8 cellular contexts compared by ENCODE assay signal in the genomic region with DNA sequence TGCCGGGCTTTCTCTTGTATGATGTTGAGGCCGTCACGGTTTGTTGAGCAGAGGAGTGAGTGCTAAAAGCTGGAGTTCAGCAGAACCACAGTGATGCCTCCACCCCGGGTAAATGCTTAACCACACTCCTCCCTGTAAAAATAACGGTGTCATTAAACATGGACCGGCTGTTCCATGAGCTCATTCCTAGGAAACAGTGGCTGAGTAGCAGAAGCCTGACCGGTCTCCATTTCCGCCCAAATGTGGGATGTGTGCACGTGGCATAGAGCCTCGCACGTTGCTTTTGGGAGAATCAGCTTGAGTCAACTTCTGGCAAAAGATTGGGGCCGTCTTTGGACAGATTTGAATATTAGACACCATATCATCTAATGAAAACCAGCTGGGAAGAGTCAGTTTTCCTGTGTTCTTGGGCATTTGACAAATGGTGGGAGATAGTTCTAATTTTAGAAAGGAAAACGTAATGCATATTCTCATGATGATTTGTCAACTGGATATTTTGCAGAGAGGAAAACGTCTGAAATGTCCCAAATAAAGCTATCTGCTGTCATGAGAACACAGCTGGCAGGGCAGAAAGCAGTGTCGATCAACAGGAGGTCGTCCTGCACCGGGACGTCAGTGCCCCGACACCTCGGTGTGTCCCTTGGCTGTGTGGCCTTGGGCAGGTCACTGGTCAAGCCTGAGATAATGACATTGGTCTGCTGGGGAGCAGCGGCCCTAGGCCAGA. TPM values are rescaled to one million over a fixed set of nuclear protein-coding genes. Genes with fewer than 3 reads are reported as not detected.
DNase-seq lines count a peak whose midpoint lies in the region; ATAC-seq, FAIRE-seq and TF ChIP-seq lines count a peak whose summit lies in the region.

No MANE protein-coding gene starts in this region.

- peak overlapping the region; percentile 3 to 78 (median 42) for H3K4me3 Mint-ChIP-seq in IgD-negative memory B cell
- no peak overlapping the region for H3K4me3 Mint-ChIP-seq in activated T-cell treated with anti-CD3 and anti-CD28 coated beads, Interleukin-2, amount 50 U/mL, for 4 hours

- no peaks in the 10 kb centered on the region for H3K36me3 Mint-ChIP-seq in IgD-negative memory B cell
- no peaks in the 10 kb centered on the region for H3K36me3 Mint-ChIP-seq in activated T-cell treated with anti-CD3 and anti-CD28 coated beads, Interleukin-2, amount 50 U/mL, for 4 hours (ENCODE audit: insufficient read depth)

- H3K4me1 Mint-ChIP-seq in IgD-negative memory B cell, result peaks cover 31 to 43% (median 37%) of the 10 kb centered on the region in 3 donors
- peaks cover 28% of the 10 kb centered on the region for H3K4me1 Mint-ChIP-seq in activated T-cell treated with anti-CD3 and anti-CD28 coated beads, Interleukin-2, amount 50 U/mL, for 4 hours (ENCODE audit: low read depth)

- peak; percentile 48 for ATAC-seq in GM19397 (IDR thresholded peaks at IDR 0.05; ENCODE audit: unreplicated experiment)
- peak; percentile 80 for ATAC-seq in left colon
- ATAC-seq in activated T-cell treated with anti-CD3 and anti-CD28 coated beads, Interleukin-2, amount 50 U/mL, for 4 hours, result no peak

- peak overlapping the region; percentile 36 for H3K4me3 ChIP-seq in WI38 (ENCODE audit: low read depth, low read length)

- FAIRE-seq in urothelium cell line (lab: Jason Lieb, UNC), result peak; percentile 13

- no peaks in the 10 kb centered on the region for H3K9me3 Mint-ChIP-seq in IgD-negative memory B cell
- no peaks in the 10 kb centered on the region for H3K9me3 Mint-ChIP-seq in activated T-cell treated with anti-CD3 and anti-CD28 coated beads, Interleukin-2, amount 50 U/mL, for 4 hours

- peak overlapping the region in 2 of 3 donors; percentile 4 to 62 for H3K27ac Mint-ChIP-seq in IgD-negative memory B cell

- DNase-seq in left colon (peak; percentile 62 to 80), urothelium cell line (ENCODE audit: low spot score) (no peak), COLO829 (ENCODE audit: low spot score) (no peak)
- no peak for DNase-seq in activated T-cell treated with anti-CD3 and anti-CD28 coated beads, Interleukin-2, amount 50 U/mL, for 4 hours
- DNase-seq in activated CD4-positive, alpha-beta T cell treated with anti-CD3 and anti-CD28 coated beads for 1 hour, result no peak

- peaks cover 18% of the 10 kb centered on the region for H3K27me3 Mint-ChIP-seq in IgD-negative memory B cell
- peaks cover 12% of the 10 kb centered on the region for H3K27me3 Mint-ChIP-seq in activated T-cell treated with anti-CD3 and anti-CD28 coated beads, Interleukin-2, amount 50 U/mL, for 4 hours (ENCODE audit: low read depth)

- intact Hi-C loops in left colon (cut with DNase I, micrococcal nuclease), result loop anchor here (10.0 kb wide), 1 partner anchor 75 kb away; no protein-coding TSS in a partner anchor

- no peak for TF ChIP-seq CTCF in WI38 (IDR thresholded peaks at IDR 0.05; ENCODE audit: low read depth, low read length)

RNA-seq across cellular contexts. Expression of gene LRRFIP1, which starts 42.4 kb away (rescaled TPM):
- 123 TPM for polyA plus RNA-seq in IgD-negative memory B cell
- total RNA-seq in left colon, result 100 to 1,000 TPM; 121 to 123 TPM
- total RNA-seq in activated T-cell treated with anti-CD3 and anti-CD28 coated beads, Interleukin-2, amount 50 U/mL, for 4 hours, result 100 to 1,000 TPM; 160 to 203 (median 169) TPM

Comparison
In these comparisons a context has a peak if more than half of its experiments do, and no peak if none do; other contexts are left out.
1. ATAC-seq: peak in GM19397 (single experiment) and left colon (single experiment); none in activated T-cell treated with anti-CD3 and anti-CD28 coated beads, Interleukin-2, amount 50 U/mL, for 4 hours (0 of 2).
2. DNase-seq: peak in left colon (2 of 2); none in urothelium cell line (single experiment), COLO829 (single experiment), activated T-cell treated with anti-CD3 and anti-CD28 coated beads, Interleukin-2, amount 50 U/mL, for 4 hours (single experiment) and activated CD4-positive, alpha-beta T cell treated with anti-CD3 and anti-CD28 coated beads for 1 hour (single experiment).